22 cellular contexts compared by ENCODE assay signal in genomic region chr19:54186351-54186750, GRCh38. TPM values are rescaled to one million over a fixed set of nuclear protein-coding genes. Genes with fewer than 3 reads are reported as not detected.
DNase-seq lines count a peak whose midpoint lies in the region; ATAC-seq and TF ChIP-seq lines count a peak whose summit lies in the region.
"Had no signal": no experiment of that assay in that cellular context is flagged by ENCODE, and none has a peak within 500 bp of the region (broad histone marks: within the 10 kb centered on the region; RNA-seq: fewer than 3 reads in every experiment).

No MANE protein-coding gene starts in this region.

- peak overlapping the region; percentile 97 for H3K27ac Mint-ChIP-seq in dendritic cell treated with granulocyte-macrophage colony-stimulating factor and Interleukin-4, amounts not matched to agents 40 ng/mL and 50 ng/mL, for 4 days
- H3K27ac Mint-ChIP-seq in progenitor cell of endocrine pancreas, result no peak overlapping the region

- TF ChIP-seq CTCF in Peyer's patch (IDR thresholded peaks at IDR 0.05), result no peak
- no peak for TF ChIP-seq CTCF in progenitor cell of endocrine pancreas (IDR thresholded peaks at IDR 0.05; ENCODE audit: unreplicated experiment)

- peaks cover 0 to 8% (median 0%) of the 10 kb centered on the region in 11 experiments; a peak in 2 of 22 replicates for H3K9me3 ChIP-seq in BLaER1 treated with 17β-estradiol and CSF1 and Interleukin-3, amounts not matched to agents 10 nM and 100 nM (replicated peaks in 1 of 11)
- H3K9me3 ChIP-seq in Peyer's patch, result no peaks in the 10 kb centered on the region
- H3K9me3 ChIP-seq in neuronal stem cell (replicated peaks in 1 of 2; ENCODE audit: control insufficient read depth in 2 of 2, insufficient read depth in 1 of 2, low read depth in 1 of 2, low read length in 2 of 2), result no peaks in the 10 kb centered on the region

- no peak overlapping the region for H2BK5ac ChIP-seq in neuronal stem cell (ENCODE audit: low read length)

- intact Hi-C loops in dendritic cell treated with granulocyte-macrophage colony-stimulating factor and Interleukin-4, amounts not matched to agents 40 ng/mL and 50 ng/mL, for 4 days (cut with micrococcal nuclease), result no loop called here

- peaks cover 11% of the 10 kb centered on the region for H3K79me1 ChIP-seq in neuronal stem cell (ENCODE audit: low read depth, low read length)

- no CpG with 5 or more reads among the region's 8 CpGs for WGBS in neuronal stem cell (ENCODE audit: extremely low coverage in 2 of 2, insufficient read length in 2 of 2, insufficient replicate concordance in 1 of 2), 2 donors

- H3K18ac ChIP-seq in neuronal stem cell (ENCODE audit: low read length), result no peak overlapping the region

- no peak overlapping the region for H2AFZ ChIP-seq in neuronal stem cell (ENCODE audit: low read length)

- H3K27ac ChIP-seq in BLaER1 treated with 17β-estradiol and CSF1 and Interleukin-3, amounts not matched to agents 10 nM and 100 nM, result peak overlapping the region in 8 of 11 experiments; percentile 90 to 97 (median 93); a peak in 11 of 22 replicates
- H3K27ac ChIP-seq in Peyer's patch (peak overlapping the region in 3 of 4 donors; percentile 99 to 100 (median 99)), neuronal stem cell (replicated peaks; ENCODE audit: low read length) (no peak overlapping the region)
- H3K27ac ChIP-seq: C4-2B had no signal

- H4K20me1 ChIP-seq in BLaER1 treated with 17β-estradiol and CSF1 and Interleukin-3, amounts not matched to agents 10 nM and 100 nM, result peaks cover under 1 to 49% (median 4%) of the 10 kb centered on the region in 11 experiments; a peak in 14 of 22 replicates

- no peaks in the 10 kb centered on the region for H3K27me3 ChIP-seq in BLaER1 treated with 17β-estradiol and CSF1 and Interleukin-3, amounts not matched to agents 10 nM and 100 nM
- no peaks in the 10 kb centered on the region for H3K27me3 ChIP-seq in Peyer's patch
- H3K27me3 ChIP-seq in neuronal stem cell (ENCODE audit: control insufficient read depth in 3 of 3, insufficient read depth in 3 of 3, low read depth in 1 of 3, low read length in 3 of 3), result no peaks in the 10 kb centered on the region

- no peak for TF ChIP-seq POLR2A in Peyer's patch (IDR thresholded peaks at IDR 0.05)

- H2BK120ac ChIP-seq in neuronal stem cell (ENCODE audit: low read depth, low read length), result no peak overlapping the region

- peak overlapping the region in 10 of 11 experiments; percentile 88 to 95 (median 94); a peak in 19 of 22 replicates for H3K9ac ChIP-seq in BLaER1 treated with 17β-estradiol and CSF1 and Interleukin-3, amounts not matched to agents 10 nM and 100 nM
- peak overlapping the region; percentile 50 for H3K9ac ChIP-seq in neuronal stem cell (ENCODE audit: low read depth, low read length, poor library complexity)

- H4K8ac ChIP-seq in neuronal stem cell (ENCODE audit: low read depth, low read length), result no peak overlapping the region

- H3K4ac ChIP-seq in neuronal stem cell (ENCODE audit: low read length), result no peak overlapping the region

- no peak for DNase-seq in Peyer's patch
- DNase-seq in neuronal stem cell (ENCODE audit: low spot score), result no peak
- DNase-seq in activated CD8-positive, alpha-beta memory T cell treated with anti-CD3 and anti-CD28 coated beads for 24 hours, result no peak
- DNase-seq in activated effector memory CD4-positive, alpha-beta T cell treated with anti-CD3 and anti-CD28 coated beads, Interleukin-2, amount 50 U/mL, for 16 hours, result no peak
- DNase-seq in progenitor cell of endocrine pancreas (ENCODE audit: low spot score, unreplicated experiment), result no peak
- DNase-seq: ACHN; activated CD4-positive, CD25-positive, alpha-beta regulatory T cell; activated T-cell treated with anti-CD3 and anti-CD28 coated beads, Interleukin-2, amount 50 U/mL, for 48 hours; cerebellar nuclear complex; effector memory CD4-positive, alpha-beta T cell; EL; IMR-90; NCI-H524 had no signal

- H4K91ac ChIP-seq in neuronal stem cell (ENCODE audit: low read depth, low read length, poor library complexity), result no peak overlapping the region

- peak overlapping the region in 1 of 10 experiments; percentile 96; a peak in 1 of 20 replicates for H3K4me3 ChIP-seq in BLaER1 treated with 17β-estradiol and CSF1 and Interleukin-3, amounts not matched to agents 10 nM and 100 nM
- H3K4me3 ChIP-seq in Peyer's patch (peak overlapping the region in 1 of 4 donors; percentile 87), neuronal stem cell (ENCODE audit: low read length in 2 of 2) (peak overlapping the region in 1 of 2 donors; percentile 36)

- H2AK5ac ChIP-seq in neuronal stem cell (ENCODE audit: low read depth, low read length), result no peak overlapping the region

- H3K23ac ChIP-seq in neuronal stem cell (ENCODE audit: low read depth, low read length, poor library complexity), result no peak overlapping the region

- H3K27me3 Mint-ChIP-seq in dendritic cell treated with granulocyte-macrophage colony-stimulating factor and Interleukin-4, amounts not matched to agents 40 ng/mL and 50 ng/mL, for 4 days, result no peaks in the 10 kb centered on the region
- no peaks in the 10 kb centered on the region for H3K27me3 Mint-ChIP-seq in progenitor cell of endocrine pancreas
- H3K27me3 Mint-ChIP-seq: activated naive CD4-positive, alpha-beta T cell treated with anti-CD3 and anti-CD28 coated beads, Interleukin-2, amount 50 U/mL, for 24 hours had no signal

- H3K9me3 Mint-ChIP-seq in dendritic cell treated with granulocyte-macrophage colony-stimulating factor and Interleukin-4, amounts not matched to agents 40 ng/mL and 50 ng/mL, for 4 days, result no peaks in the 10 kb centered on the region
- H3K9me3 Mint-ChIP-seq in progenitor cell of endocrine pancreas (ENCODE audit: low read depth), result no peaks in the 10 kb centered on the region
- H3K9me3 Mint-ChIP-seq: activated naive CD4-positive, alpha-beta T cell treated with anti-CD3 and anti-CD28 coated beads, Interleukin-2, amount 50 U/mL, for 24 hours had no signal

- no peak overlapping the region for H3K4me3 Mint-ChIP-seq in dendritic cell treated with granulocyte-macrophage colony-stimulating factor and Interleukin-4, amounts not matched to agents 40 ng/mL and 50 ng/mL, for 4 days
- no peak overlapping the region for H3K4me3 Mint-ChIP-seq in progenitor cell of endocrine pancreas (ENCODE audit: low read depth)

- no peak overlapping the region for H3K14ac ChIP-seq in neuronal stem cell (ENCODE audit: low read length)

- no peak for ATAC-seq in HG03095 (IDR thresholded peaks at IDR 0.05; ENCODE audit: unreplicated experiment)
- ATAC-seq: esophagus mucosa, right cardiac atrium had no signal

- peak overlapping the region in 5 of 11 experiments; percentile 79 to 94 (median 93); a peak in 10 of 22 replicates for H3K4me2 ChIP-seq in BLaER1 treated with 17β-estradiol and CSF1 and Interleukin-3, amounts not matched to agents 10 nM and 100 nM
- H3K4me2 ChIP-seq in neuronal stem cell (ENCODE audit: insufficient read depth, low read length, poor library complexity, severe bottlenecking), result no peak overlapping the region

- peaks cover 38 to 60% (median 54%) of the 10 kb centered on the region in 11 experiments for H3K36me3 ChIP-seq in BLaER1 treated with 17β-estradiol and CSF1 and Interleukin-3, amounts not matched to agents 10 nM and 100 nM
- H3K36me3 ChIP-seq in Peyer's patch (peaks cover 0 to 20% (median 0%) of the 10 kb centered on the region in 3 donors), neuronal stem cell (replicated peaks in 1 of 2; ENCODE audit: control insufficient read depth in 2 of 2, insufficient read depth in 2 of 2, low read length in 2 of 2) (peaks cover 18 to 38% of the 10 kb centered on the region in 2 donors)

- peaks cover 18 to 35% (median 22%) of the 10 kb centered on the region in 10 experiments for H3K4me1 ChIP-seq in BLaER1 treated with 17β-estradiol and CSF1 and Interleukin-3, amounts not matched to agents 10 nM and 100 nM
- peaks cover 0 to 16% (median 4%) of the 10 kb centered on the region in 4 donors for H3K4me1 ChIP-seq in Peyer's patch
- H3K4me1 ChIP-seq in neuronal stem cell (ENCODE audit: control insufficient read depth in 2 of 2, insufficient read depth in 1 of 2, low read depth in 1 of 2, low read length in 2 of 2), result peaks cover 0 to 4% of the 10 kb centered on the region in 2 donors

- H3K4me1 Mint-ChIP-seq in dendritic cell treated with granulocyte-macrophage colony-stimulating factor and Interleukin-4, amounts not matched to agents 40 ng/mL and 50 ng/mL, for 4 days (ENCODE audit: low read depth), result peaks cover 35% of the 10 kb centered on the region
- H3K4me1 Mint-ChIP-seq in progenitor cell of endocrine pancreas (ENCODE audit: low read depth), result peaks cover 5% of the 10 kb centered on the region

- peaks cover 64% of the 10 kb centered on the region for H3K36me3 Mint-ChIP-seq in dendritic cell treated with granulocyte-macrophage colony-stimulating factor and Interleukin-4, amounts not matched to agents 40 ng/mL and 50 ng/mL, for 4 days (ENCODE audit: low read depth)
- peaks cover 6% of the 10 kb centered on the region for H3K36me3 Mint-ChIP-seq in progenitor cell of endocrine pancreas (ENCODE audit: insufficient read depth)
- H3K36me3 Mint-ChIP-seq: activated naive CD4-positive, alpha-beta T cell treated with anti-CD3 and anti-CD28 coated beads, Interleukin-2, amount 50 U/mL, for 24 hours had no signal

- no peak overlapping the region for H2BK12ac ChIP-seq in neuronal stem cell (ENCODE audit: low read length)

- no peak overlapping the region for H2BK15ac ChIP-seq in neuronal stem cell (ENCODE audit: low read length)

RNA-seq across cellular contexts. Expression of gene MBOAT7, which starts 3.0 kb away (rescaled TPM):
- total RNA-seq in Peyer's patch (100 to 1,000 TPM in 3 of 4 donors, 10 to 100 TPM in 1; 85.8 to 370 (median 245) TPM), progenitor cell of endocrine pancreas (91.5 and 99.1 TPM in 2 replicates)
- polyA plus RNA-seq in neuronal stem cell (2013, experiment 1 of 2), result 76.6 TPM
- 77.6 TPM for polyA plus RNA-seq in neuronal stem cell (2013, experiment 2 of 2)

RNA-seq across cellular contexts. Expression of gene TSEN34, which starts 4.8 kb away (rescaled TPM):
- 10 to 100 TPM; 29.7 to 50.4 (median 42.2) TPM for total RNA-seq in Peyer's patch
- 39.4 TPM for polyA plus RNA-seq in neuronal stem cell (2013, experiment 1 of 2)
- polyA plus RNA-seq in neuronal stem cell (2013, experiment 2 of 2), result 39.2 TPM
- total RNA-seq in progenitor cell of endocrine pancreas, result 38.6 and 39.7 TPM in 2 replicates

RNA-seq across cellular contexts. Expression of gene TMC4, which starts 13.4 kb away (rescaled TPM):
- total RNA-seq in Peyer's patch, result 100 to 1,000 TPM in 3 of 4 donors, 10 to 100 TPM in 1; 38.0 to 281 (median 232) TPM
- polyA plus RNA-seq in neuronal stem cell (2013, experiment 1 of 2), result 0.25 TPM
- polyA plus RNA-seq in neuronal stem cell (2013, experiment 2 of 2), result 0.36 TPM
- 119 and 125 TPM in 2 replicates for total RNA-seq in progenitor cell of endocrine pancreas
- total RNA-seq: frontal cortex, RPMI7951 had no signal

RNA-seq across cellular contexts. Expression of gene RPS9, which starts 14.3 kb away (rescaled TPM):
- total RNA-seq in Peyer's patch, result 1,000 to 10,000 TPM in 2 of 4 donors, 100 to 1,000 TPM in 2; 712 to 1,604 (median 941) TPM
- polyA plus RNA-seq in neuronal stem cell (2013, experiment 1 of 2), result 2,591 TPM
- polyA plus RNA-seq in neuronal stem cell (2013, experiment 2 of 2), result 2,507 TPM
- total RNA-seq in progenitor cell of endocrine pancreas, result 1,160 and 1,179 TPM in 2 replicates

RNA-seq across cellular contexts. Expression of gene LENG1, which starts 26.8 kb away (rescaled TPM):
- 10 to 100 TPM in 2 of 4 donors, 1 to 10 TPM in 2; 2.9 to 28.9 (median 6.8) TPM for total RNA-seq in Peyer's patch
- polyA plus RNA-seq in neuronal stem cell (2013, experiment 1 of 2), result 5.6 TPM
- 5.8 TPM for polyA plus RNA-seq in neuronal stem cell (2013, experiment 2 of 2)
- 6.8 and 7.2 TPM in 2 replicates for total RNA-seq in progenitor cell of endocrine pancreas
